ENCODE assay signal across 1 cellular context in the genomic region with DNA sequence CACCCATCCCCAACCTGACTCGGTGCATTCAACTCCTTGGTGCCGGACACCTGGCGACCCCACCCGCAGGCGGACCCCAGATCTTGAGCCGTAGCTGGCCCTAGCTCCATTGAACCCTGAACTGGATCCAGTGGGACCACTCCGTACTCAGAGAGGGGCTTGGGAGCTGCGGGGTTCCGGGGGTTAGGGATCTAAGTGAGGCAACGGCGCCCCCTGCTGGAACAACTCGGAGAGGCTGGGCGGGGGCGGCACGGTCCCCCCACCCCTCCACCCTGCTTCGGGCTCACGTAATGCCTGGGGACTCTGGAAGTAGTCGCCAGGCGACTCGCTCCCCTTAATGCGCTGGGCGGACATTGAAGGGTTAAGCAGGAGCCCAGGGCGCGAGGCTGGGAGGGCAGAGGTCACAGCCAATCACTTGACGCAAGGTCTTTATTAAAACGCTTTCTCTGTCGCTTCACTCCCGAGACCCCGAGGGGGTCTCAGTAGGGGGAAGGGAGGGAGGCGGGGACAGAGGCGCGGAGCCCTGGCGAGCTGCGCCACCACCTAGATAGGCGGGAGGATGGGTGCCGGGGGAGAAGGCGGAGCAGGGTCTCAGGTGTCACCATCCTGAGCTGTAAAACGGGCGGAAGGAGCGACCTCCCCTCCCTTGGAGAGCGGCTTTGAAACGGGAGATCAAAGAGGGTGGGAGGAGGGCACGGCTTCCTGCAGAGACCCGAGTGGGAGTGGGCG.
A peak's percentile ranks its signal among the peaks of the same experiment; 100 is the strongest.
TF ChIP-seq lines count a peak whose summit lies in the region.

No MANE protein-coding gene starts in this region.

TF ChIP-seq in H1, 55 proteins besides CTCF, POLR2A, EP300 and RAD21 (continues in another document):
- TF ChIP-seq CBX5 (IDR thresholded peaks at IDR 0.05; ENCODE audit: low read depth, low read length) (no peak), SUZ12 (IDR thresholded peaks at IDR 0.05; ENCODE audit: low read length) (no peak), RNF2 (IDR thresholded peaks at IDR 0.05; ENCODE audit: borderline replicate concordance, low read depth, low read length, missing control alignments, poor library complexity, severe bottlenecking) (no peak), ASH2L (IDR thresholded peaks at IDR 0.05; ENCODE audit: low read length) (peak; percentile 83), BCL11A (IDR thresholded peaks at IDR 0.05; ENCODE audit: low read depth in 2 of 2, low read length in 2 of 2) (no peak), TEAD4 (IDR thresholded peaks at IDR 0.05; ENCODE audit: low read depth, low read length) (no peak), FOSL1 (IDR thresholded peaks at IDR 0.05; ENCODE audit: insufficient read depth, low read depth, low read length) (no peak), SP2 (IDR thresholded peaks at IDR 0.05; ENCODE audit: low read length) (no peak), JUN (IDR thresholded peaks at IDR 0.05; ENCODE audit: low read depth, low read length) (0 out of 2 replicates have a peak, but pooled peaks have one; percentile 40), GABPA (IDR thresholded peaks at IDR 0.05; ENCODE audit: borderline replicate concordance, insufficient read depth, low read length) (no peak), SP4 (IDR thresholded peaks at IDR 0.05; ENCODE audit: low read length) (peak; percentile 69; the same call in 1 of the 2 replicates), EZH2 (IDR thresholded peaks at IDR 0.05; ENCODE audit: low read depth, low read length, severe bottlenecking) (no peak), POLR2AphosphoS5 (IDR thresholded peaks at IDR 0.05; ENCODE audit: low read depth, low read length) (no peak), KDM5A (IDR thresholded peaks at IDR 0.05; ENCODE audit: low read length) (peak; percentile 69; the same call in 1 of the 2 replicates), GTF2F1 (IDR thresholded peaks at IDR 0.05; ENCODE audit: borderline replicate concordance, low read depth, low read length) (no peak), POU5F1 (IDR thresholded peaks at IDR 0.05; ENCODE audit: low read depth, low read length) (no peak), SP1 (IDR thresholded peaks at IDR 0.05; ENCODE audit: low read depth, low read length) (0 out of 2 replicates have a peak, but pooled peaks have one; percentile 17), NANOG (IDR thresholded peaks at IDR 0.05; ENCODE audit: insufficient read depth, low read depth, low read length, poor library complexity, severe bottlenecking) (peak; percentile 38), RFX5 (IDR thresholded peaks at IDR 0.05; ENCODE audit: borderline replicate concordance, low read depth, low read length) (no peak), CTBP2 (IDR thresholded peaks at IDR 0.05; ENCODE audit: borderline replicate concordance, insufficient read depth, insufficient read length, low read length) (peak; percentile 54), HDAC2 (IDR thresholded peaks at IDR 0.05; ENCODE audit: borderline replicate concordance in 1 of 2, low read depth in 2 of 2, low read length in 2 of 2) (peak; percentile 30 to 87; a peak in 1 of 4 replicates), CREB1 (IDR thresholded peaks at IDR 0.05) (peak; percentile 33; the same call in 1 of the 2 replicates), YY1 (IDR thresholded peaks at IDR 0.05; ENCODE audit: low read depth, low read length) (peak; percentile 58), TBP (IDR thresholded peaks at IDR 0.05; ENCODE audit: low read depth, low read length) (peak; percentile 39; the same call in 1 of the 2 replicates), CHD2 (IDR thresholded peaks at IDR 0.05; ENCODE audit: low read length) (no peak), RXRA (IDR thresholded peaks at IDR 0.05; ENCODE audit: insufficient read depth, low read depth, low read length) (0 out of 2 replicates have a peak, but pooled peaks have one; percentile 60), SIX5 (IDR thresholded peaks at IDR 0.05; ENCODE audit: low read depth, low read length) (no peak), BRCA1 (IDR thresholded peaks at IDR 0.05; ENCODE audit: low read depth, low read length) (no peak), CHD1 (IDR thresholded peaks at IDR 0.05; ENCODE audit: low read depth, low read length) (no peak), MAFK (IDR thresholded peaks at IDR 0.05; ENCODE audit: low read depth, low read length) (no peak), HDAC6 (IDR thresholded peaks at IDR 0.05; ENCODE audit: low read depth, low read length) (no peak), SIRT6 (IDR thresholded peaks at IDR 0.05; ENCODE audit: low read length) (no peak), KDM4A (IDR thresholded peaks at IDR 0.05; ENCODE audit: low read depth, low read length, severe bottlenecking) (peak; percentile 36), TAF7 (optimal IDR thresholded peaks at IDR 0.05; ENCODE audit: borderline replicate concordance, low read depth, low read length) (peak; percentile 36), JUND (IDR thresholded peaks at IDR 0.05; ENCODE audit: low read length) (peak; percentile 61; the same call in 1 of the 2 replicates), SAP30 (IDR thresholded peaks at IDR 0.05; ENCODE audit: insufficient read depth, insufficient replicate concordance, low read length) (no peak), TCF12 (IDR thresholded peaks at IDR 0.05; ENCODE audit: low read depth, low read length) (no peak), SRF (IDR thresholded peaks at IDR 0.05; ENCODE audit: low read depth, low read length) (no peak), RBBP5 (IDR thresholded peaks at IDR 0.05; ENCODE audit: borderline replicate concordance, low read depth, low read length) (no peak), ZNF274 (IDR thresholded peaks at IDR 0.05; ENCODE audit: borderline replicate concordance, extremely low read depth, low read length) (no peak), BACH1 (IDR thresholded peaks at IDR 0.05; ENCODE audit: low read length) (no peak), CEBPB (IDR thresholded peaks at IDR 0.05; ENCODE audit: low read depth, low read length) (no peak), SIN3A (conservative IDR thresholded peaks at IDR 0.05 in 1 of 2, IDR thresholded peaks at IDR 0.05 in 1 of 2; ENCODE audit: low read depth in 1 of 2, low read length in 2 of 2) (peak; percentile 27 to 65; a peak in 2 of 4 replicates), CBX8 (IDR thresholded peaks at IDR 0.05; ENCODE audit: borderline replicate concordance, low read depth, low read length) (no peak), EGR1 (IDR thresholded peaks at IDR 0.05; ENCODE audit: borderline replicate concordance, low read depth, low read length) (peak; percentile 99), NRF1 (IDR thresholded peaks at IDR 0.05; ENCODE audit: low read depth, low read length) (no peak), TAF1 (IDR thresholded peaks at IDR 0.05; ENCODE audit: low read depth, low read length) (peak; percentile 3; the same call in 1 of the 2 replicates), PHF8 (conservative IDR thresholded peaks at IDR 0.05; ENCODE audit: low read depth, low read length) (0 out of 2 replicates have a peak, but pooled peaks have one; percentile 10)
- TF ChIP-seq, protein P1, sequence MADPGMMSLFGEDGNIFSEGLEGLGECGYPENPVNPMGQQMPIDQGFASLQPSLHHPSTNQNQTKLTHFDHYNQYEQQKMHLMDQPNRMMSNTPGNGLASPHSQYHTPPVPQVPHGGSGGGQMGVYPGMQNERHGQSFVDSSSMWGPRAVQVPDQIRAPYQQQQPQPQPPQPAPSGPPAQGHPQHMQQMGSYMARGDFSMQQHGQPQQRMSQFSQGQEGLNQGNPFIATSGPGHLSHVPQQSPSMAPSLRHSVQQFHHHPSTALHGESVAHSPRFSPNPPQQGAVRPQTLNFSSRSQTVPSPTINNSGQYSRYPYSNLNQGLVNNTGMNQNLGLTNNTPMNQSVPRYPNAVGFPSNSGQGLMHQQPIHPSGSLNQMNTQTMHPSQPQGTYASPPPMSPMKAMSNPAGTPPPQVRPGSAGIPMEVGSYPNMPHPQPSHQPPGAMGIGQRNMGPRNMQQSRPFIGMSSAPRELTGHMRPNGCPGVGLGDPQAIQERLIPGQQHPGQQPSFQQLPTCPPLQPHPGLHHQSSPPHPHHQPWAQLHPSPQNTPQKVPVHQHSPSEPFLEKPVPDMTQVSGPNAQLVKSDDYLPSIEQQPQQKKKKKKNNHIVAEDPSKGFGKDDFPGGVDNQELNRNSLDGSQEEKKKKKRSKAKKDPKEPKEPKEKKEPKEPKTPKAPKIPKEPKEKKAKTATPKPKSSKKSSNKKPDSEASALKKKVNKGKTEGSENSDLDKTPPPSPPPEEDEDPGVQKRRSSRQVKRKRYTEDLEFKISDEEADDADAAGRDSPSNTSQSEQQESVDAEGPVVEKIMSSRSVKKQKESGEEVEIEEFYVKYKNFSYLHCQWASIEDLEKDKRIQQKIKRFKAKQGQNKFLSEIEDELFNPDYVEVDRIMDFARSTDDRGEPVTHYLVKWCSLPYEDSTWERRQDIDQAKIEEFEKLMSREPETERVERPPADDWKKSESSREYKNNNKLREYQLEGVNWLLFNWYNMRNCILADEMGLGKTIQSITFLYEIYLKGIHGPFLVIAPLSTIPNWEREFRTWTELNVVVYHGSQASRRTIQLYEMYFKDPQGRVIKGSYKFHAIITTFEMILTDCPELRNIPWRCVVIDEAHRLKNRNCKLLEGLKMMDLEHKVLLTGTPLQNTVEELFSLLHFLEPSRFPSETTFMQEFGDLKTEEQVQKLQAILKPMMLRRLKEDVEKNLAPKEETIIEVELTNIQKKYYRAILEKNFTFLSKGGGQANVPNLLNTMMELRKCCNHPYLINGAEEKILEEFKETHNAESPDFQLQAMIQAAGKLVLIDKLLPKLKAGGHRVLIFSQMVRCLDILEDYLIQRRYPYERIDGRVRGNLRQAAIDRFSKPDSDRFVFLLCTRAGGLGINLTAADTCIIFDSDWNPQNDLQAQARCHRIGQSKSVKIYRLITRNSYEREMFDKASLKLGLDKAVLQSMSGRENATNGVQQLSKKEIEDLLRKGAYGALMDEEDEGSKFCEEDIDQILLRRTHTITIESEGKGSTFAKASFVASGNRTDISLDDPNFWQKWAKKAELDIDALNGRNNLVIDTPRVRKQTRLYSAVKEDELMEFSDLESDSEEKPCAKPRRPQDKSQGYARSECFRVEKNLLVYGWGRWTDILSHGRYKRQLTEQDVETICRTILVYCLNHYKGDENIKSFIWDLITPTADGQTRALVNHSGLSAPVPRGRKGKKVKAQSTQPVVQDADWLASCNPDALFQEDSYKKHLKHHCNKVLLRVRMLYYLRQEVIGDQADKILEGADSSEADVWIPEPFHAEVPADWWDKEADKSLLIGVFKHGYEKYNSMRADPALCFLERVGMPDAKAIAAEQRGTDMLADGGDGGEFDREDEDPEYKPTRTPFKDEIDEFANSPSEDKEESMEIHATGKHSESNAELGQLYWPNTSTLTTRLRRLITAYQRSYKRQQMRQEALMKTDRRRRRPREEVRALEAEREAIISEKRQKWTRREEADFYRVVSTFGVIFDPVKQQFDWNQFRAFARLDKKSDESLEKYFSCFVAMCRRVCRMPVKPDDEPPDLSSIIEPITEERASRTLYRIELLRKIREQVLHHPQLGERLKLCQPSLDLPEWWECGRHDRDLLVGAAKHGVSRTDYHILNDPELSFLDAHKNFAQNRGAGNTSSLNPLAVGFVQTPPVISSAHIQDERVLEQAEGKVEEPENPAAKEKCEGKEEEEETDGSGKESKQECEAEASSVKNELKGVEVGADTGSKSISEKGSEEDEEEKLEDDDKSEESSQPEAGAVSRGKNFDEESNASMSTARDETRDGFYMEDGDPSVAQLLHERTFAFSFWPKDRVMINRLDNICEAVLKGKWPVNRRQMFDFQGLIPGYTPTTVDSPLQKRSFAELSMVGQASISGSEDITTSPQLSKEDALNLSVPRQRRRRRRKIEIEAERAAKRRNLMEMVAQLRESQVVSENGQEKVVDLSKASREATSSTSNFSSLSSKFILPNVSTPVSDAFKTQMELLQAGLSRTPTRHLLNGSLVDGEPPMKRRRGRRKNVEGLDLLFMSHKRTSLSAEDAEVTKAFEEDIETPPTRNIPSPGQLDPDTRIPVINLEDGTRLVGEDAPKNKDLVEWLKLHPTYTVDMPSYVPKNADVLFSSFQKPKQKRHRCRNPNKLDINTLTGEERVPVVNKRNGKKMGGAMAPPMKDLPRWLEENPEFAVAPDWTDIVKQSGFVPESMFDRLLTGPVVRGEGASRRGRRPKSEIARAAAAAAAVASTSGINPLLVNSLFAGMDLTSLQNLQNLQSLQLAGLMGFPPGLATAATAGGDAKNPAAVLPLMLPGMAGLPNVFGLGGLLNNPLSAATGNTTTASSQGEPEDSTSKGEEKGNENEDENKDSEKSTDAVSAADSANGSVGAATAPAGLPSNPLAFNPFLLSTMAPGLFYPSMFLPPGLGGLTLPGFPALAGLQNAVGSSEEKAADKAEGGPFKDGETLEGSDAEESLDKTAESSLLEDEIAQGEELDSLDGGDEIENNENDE (IDR thresholded peaks at IDR 0.05; ENCODE audit: insufficient replicate concordance, low read length), result no peak
- TF ChIP-seq, protein P2, sequence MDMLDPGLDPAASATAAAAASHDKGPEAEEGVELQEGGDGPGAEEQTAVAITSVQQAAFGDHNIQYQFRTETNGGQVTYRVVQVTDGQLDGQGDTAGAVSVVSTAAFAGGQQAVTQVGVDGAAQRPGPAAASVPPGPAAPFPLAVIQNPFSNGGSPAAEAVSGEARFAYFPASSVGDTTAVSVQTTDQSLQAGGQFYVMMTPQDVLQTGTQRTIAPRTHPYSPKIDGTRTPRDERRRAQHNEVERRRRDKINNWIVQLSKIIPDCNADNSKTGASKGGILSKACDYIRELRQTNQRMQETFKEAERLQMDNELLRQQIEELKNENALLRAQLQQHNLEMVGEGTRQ (IDR thresholded peaks at IDR 0.05; ENCODE audit: low read length), result no peak
- TF ChIP-seq, protein P3, sequence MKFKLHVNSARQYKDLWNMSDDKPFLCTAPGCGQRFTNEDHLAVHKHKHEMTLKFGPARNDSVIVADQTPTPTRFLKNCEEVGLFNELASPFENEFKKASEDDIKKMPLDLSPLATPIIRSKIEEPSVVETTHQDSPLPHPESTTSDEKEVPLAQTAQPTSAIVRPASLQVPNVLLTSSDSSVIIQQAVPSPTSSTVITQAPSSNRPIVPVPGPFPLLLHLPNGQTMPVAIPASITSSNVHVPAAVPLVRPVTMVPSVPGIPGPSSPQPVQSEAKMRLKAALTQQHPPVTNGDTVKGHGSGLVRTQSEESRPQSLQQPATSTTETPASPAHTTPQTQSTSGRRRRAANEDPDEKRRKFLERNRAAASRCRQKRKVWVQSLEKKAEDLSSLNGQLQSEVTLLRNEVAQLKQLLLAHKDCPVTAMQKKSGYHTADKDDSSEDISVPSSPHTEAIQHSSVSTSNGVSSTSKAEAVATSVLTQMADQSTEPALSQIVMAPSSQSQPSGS (IDR thresholded peaks at IDR 0.05; ENCODE audit: low read length), result peak; percentile 87
- TF ChIP-seq, protein P4, sequence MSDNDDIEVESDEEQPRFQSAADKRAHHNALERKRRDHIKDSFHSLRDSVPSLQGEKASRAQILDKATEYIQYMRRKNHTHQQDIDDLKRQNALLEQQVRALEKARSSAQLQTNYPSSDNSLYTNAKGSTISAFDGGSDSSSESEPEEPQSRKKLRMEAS (IDR thresholded peaks at IDR 0.05), result peak; percentile 73; the same call in 1 of the 2 replicates
- TF ChIP-seq, protein P5, sequence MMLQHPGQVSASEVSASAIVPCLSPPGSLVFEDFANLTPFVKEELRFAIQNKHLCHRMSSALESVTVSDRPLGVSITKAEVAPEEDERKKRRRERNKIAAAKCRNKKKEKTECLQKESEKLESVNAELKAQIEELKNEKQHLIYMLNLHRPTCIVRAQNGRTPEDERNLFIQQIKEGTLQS (IDR thresholded peaks at IDR 0.05; ENCODE audit: insufficient read depth, low read depth, low read length), result 0 out of 2 replicates have a peak, but pooled peaks have one; percentile 23
- TF ChIP-seq, protein P6, sequence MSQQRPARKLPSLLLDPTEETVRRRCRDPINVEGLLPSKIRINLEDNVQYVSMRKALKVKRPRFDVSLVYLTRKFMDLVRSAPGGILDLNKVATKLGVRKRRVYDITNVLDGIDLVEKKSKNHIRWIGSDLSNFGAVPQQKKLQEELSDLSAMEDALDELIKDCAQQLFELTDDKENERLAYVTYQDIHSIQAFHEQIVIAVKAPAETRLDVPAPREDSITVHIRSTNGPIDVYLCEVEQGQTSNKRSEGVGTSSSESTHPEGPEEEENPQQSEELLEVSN (IDR thresholded peaks at IDR 0.05), result 0 out of 2 replicates have a peak, but pooled peaks have one; percentile 23
